Comparison of ENCODE assay signal across 24 cellular contexts in the genomic region with DNA sequence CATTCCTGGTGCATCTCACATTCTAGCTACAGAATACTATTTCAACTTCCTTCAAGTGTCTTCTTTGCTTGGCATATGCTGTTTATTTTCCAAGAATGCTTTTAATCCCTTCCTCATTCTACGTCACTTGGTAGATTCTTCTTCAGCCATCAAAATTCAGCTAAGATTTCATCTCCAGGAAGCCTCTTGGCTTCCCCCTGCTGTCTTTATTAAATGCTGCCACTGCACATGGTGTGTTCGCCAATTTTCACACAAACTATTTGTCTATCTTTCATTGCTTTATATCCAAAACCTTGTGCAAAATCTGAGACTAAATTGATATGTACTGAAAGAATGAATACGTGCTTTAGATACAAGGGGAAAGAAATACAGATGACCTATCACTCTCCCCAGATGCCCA.
DNase-seq lines count a peak whose midpoint lies in the region; ATAC-seq and TF ChIP-seq lines count a peak whose summit lies in the region.
"Had no signal": no experiment of that assay in that cellular context is flagged by ENCODE, and none has a peak within 500 bp of the region (broad histone marks: within the 10 kb centered on the region; RNA-seq: fewer than 3 reads in every experiment).

No MANE protein-coding gene starts in this region.

- in situ Hi-C loops in IMR-90 (cut with MboI; ENCODE audit: low sequenced_read_pairs) = no loop called here

- H3K79me1 ChIP-seq in IMR-90 (ENCODE audit: low read depth in 1 of 2, low read length in 2 of 2) (no peaks in the 10 kb centered on the region), neuronal stem cell (ENCODE audit: low read depth, low read length) (no peaks in the 10 kb centered on the region)

- peak; percentile 33 for TF ChIP-seq CTCF in AG10803 (conservative IDR thresholded peaks at IDR 0.05; ENCODE audit: low read length)
- TF ChIP-seq CTCF in IMR-90 (conservative IDR thresholded peaks at IDR 0.05; ENCODE audit: low read depth, low read length) = 0 out of 2 replicates have a peak, but pooled peaks have one; percentile 13
- TF ChIP-seq CTCF in cardiac fibroblast (IDR thresholded peaks at IDR 0.05; ENCODE audit: low read depth, low read length) = peak; percentile 13
- TF ChIP-seq CTCF in colonic mucosa (IDR thresholded peaks at IDR 0.05) = no peak

- H3K56ac ChIP-seq in IMR-90 (ENCODE audit: extremely low read depth, insufficient read depth, low read length) = no peak overlapping the region

- CTCF ChIA-PET in IMR-90 (lab: Yijun Ruan, JAX) = no interaction called here

- TF ChIP-seq POLR2A in IMR-90 (IDR thresholded peaks at IDR 0.05; ENCODE audit: low read depth, low read length) = no peak

- H2BK5ac ChIP-seq in IMR-90 (ENCODE audit: low read depth, low read length, poor library complexity, severe bottlenecking) (no peak overlapping the region), neuronal stem cell (ENCODE audit: low read length) (no peak overlapping the region)

- no peak overlapping the region for H3K14ac ChIP-seq in IMR-90 (replicated peaks; ENCODE audit: low read depth, low read length)
- no peak overlapping the region for H3K14ac ChIP-seq in neuronal stem cell (ENCODE audit: low read length)

- H2BK12ac ChIP-seq in neuronal stem cell (ENCODE audit: low read length) = no peak overlapping the region

- H4K91ac ChIP-seq in IMR-90 (ENCODE audit: insufficient read depth, low read depth, low read length) = no peak overlapping the region
- no peak overlapping the region for H4K91ac ChIP-seq in neuronal stem cell (ENCODE audit: low read depth, low read length, poor library complexity)

- H3K4ac ChIP-seq in IMR-90 (ENCODE audit: low read depth, low read length) (no peak overlapping the region), neuronal stem cell (ENCODE audit: low read length) (no peak overlapping the region)

- no peak overlapping the region for H3K27ac ChIP-seq in IMR-90 (ENCODE audit: insufficient read depth, low read length)
- no peak overlapping the region for H3K27ac ChIP-seq in neuronal stem cell (replicated peaks; ENCODE audit: low read length)
- H3K27ac ChIP-seq in colonic mucosa = no peak overlapping the region
- H3K27ac ChIP-seq: adrenal gland, SK-N-MC, stomach had no signal

- H3K4me3 ChIP-seq in AG10803 (ENCODE audit: low read length) (no peak overlapping the region), IMR-90 (ENCODE audit: insufficient read depth, low read depth, low read length) (no peak overlapping the region), cardiac fibroblast (replicated peaks in 1 of 2; ENCODE audit: low read depth in 2 of 2, low read length in 2 of 2) (no peak overlapping the region), neuronal stem cell (ENCODE audit: low read length in 2 of 2) (no peak overlapping the region), colonic mucosa (no peak overlapping the region)
- H3K4me3 ChIP-seq: adrenal gland, SK-N-MC, stomach had no signal

- POLR2A ChIA-PET in IMR-90 (lab: Charles Lee; ENCODE audit: unreplicated experiment) = no interaction called here

- no peak for ATAC-seq in IMR-90 (ENCODE audit: low read depth)
- ATAC-seq: left lobe of liver, sciatic nerve, T-helper 17 cell had no signal

- no peaks in the 10 kb centered on the region for H3K4me1 ChIP-seq in IMR-90 (ENCODE audit: control insufficient read depth, insufficient read depth, low read length)
- H3K4me1 ChIP-seq in neuronal stem cell (ENCODE audit: control insufficient read depth in 2 of 2, insufficient read depth in 1 of 2, low read depth in 1 of 2, low read length in 2 of 2) = peaks cover 0 to 4% of the 10 kb centered on the region in 2 donors
- no peaks in the 10 kb centered on the region for H3K4me1 ChIP-seq in colonic mucosa
- H3K4me1 ChIP-seq: adrenal gland, Caco-2, stomach had no signal

- H3K9me3 ChIP-seq in IMR-90 (ENCODE audit: control insufficient read depth, insufficient read depth, low read length) (no peaks in the 10 kb centered on the region), neuronal stem cell (replicated peaks in 1 of 2; ENCODE audit: control insufficient read depth in 2 of 2, insufficient read depth in 1 of 2, low read depth in 1 of 2, low read length in 2 of 2) (peaks cover 1 to 2% of the 10 kb centered on the region in 2 donors), colonic mucosa (no peaks in the 10 kb centered on the region)
- H3K9me3 ChIP-seq: adrenal gland, Caco-2, stomach had no signal

- H2BK15ac ChIP-seq in IMR-90 (ENCODE audit: low read depth, low read length) (no peak overlapping the region), neuronal stem cell (ENCODE audit: low read length) (no peak overlapping the region)

- no peak overlapping the region for H4K5ac ChIP-seq in IMR-90 (ENCODE audit: low read depth, low read length)

- H3K23ac ChIP-seq in IMR-90 (ENCODE audit: low read depth, low read length) (no peak overlapping the region), neuronal stem cell (ENCODE audit: low read depth, low read length, poor library complexity) (no peak overlapping the region)

- no peak for TF ChIP-seq RAD21 in IMR-90 (IDR thresholded peaks at IDR 0.05; ENCODE audit: low read length)

- H2BK120ac ChIP-seq in IMR-90 (ENCODE audit: low read depth, low read length) = no peak overlapping the region
- no peak overlapping the region for H2BK120ac ChIP-seq in neuronal stem cell (ENCODE audit: low read depth, low read length)

- no peaks in the 10 kb centered on the region for H3K36me3 ChIP-seq in IMR-90 (ENCODE audit: control insufficient read depth, insufficient read depth, low read length)
- no peaks in the 10 kb centered on the region for H3K36me3 ChIP-seq in neuronal stem cell (replicated peaks in 1 of 2; ENCODE audit: control insufficient read depth in 2 of 2, insufficient read depth in 2 of 2, low read length in 2 of 2)
- H3K36me3 ChIP-seq in colonic mucosa = no peaks in the 10 kb centered on the region
- H3K36me3 ChIP-seq: adrenal gland, stomach had no signal

- no peak overlapping the region for H2BK20ac ChIP-seq in IMR-90 (ENCODE audit: low read depth, low read length)

- H2AK5ac ChIP-seq in IMR-90 (ENCODE audit: low read depth, low read length) = no peak overlapping the region
- H2AK5ac ChIP-seq in neuronal stem cell (ENCODE audit: low read depth, low read length) = no peak overlapping the region

- H2AFZ ChIP-seq in IMR-90 (replicated peaks; ENCODE audit: low read length, poor library complexity) = no peak overlapping the region
- H2AFZ ChIP-seq in neuronal stem cell (ENCODE audit: low read length) = peak overlapping the region; percentile 64

- intact Hi-C loops in IMR-90 (cut with micrococcal nuclease) = no loop called here
- intact Hi-C loops in colonic mucosa (cut with DNase I) = no loop called here

- WGBS in IMR-90 (ENCODE audit: extremely low coverage in 2 of 2, insufficient read length in 1 of 2), 2 experiments = no CpG with 5 or more reads among the region's 3 CpGs
- no CpG with 5 or more reads among the region's 3 CpGs for WGBS in neuronal stem cell (ENCODE audit: extremely low coverage in 2 of 2, insufficient read length in 2 of 2, insufficient replicate concordance in 1 of 2), 2 donors

- dilution Hi-C loops in IMR-90 (cut with HindIII; ENCODE audit: low sequenced_read_pairs, unreplicated experiment) = no loop called here

- no peak overlapping the region for H3K18ac ChIP-seq in IMR-90 (ENCODE audit: low read depth, low read length)
- no peak overlapping the region for H3K18ac ChIP-seq in neuronal stem cell (ENCODE audit: low read length)

- H3K9ac ChIP-seq in IMR-90 (ENCODE audit: low read depth, low read length) = no peak overlapping the region
- H3K9ac ChIP-seq in neuronal stem cell (ENCODE audit: low read depth, low read length, poor library complexity) = no peak overlapping the region
- H3K9ac ChIP-seq in colonic mucosa (ENCODE audit: low read depth in 2 of 2, low read length in 2 of 2) = no peak overlapping the region

- no peaks in the 10 kb centered on the region for H3K9me1 ChIP-seq in IMR-90 (ENCODE audit: insufficient read depth, low read length)

- H3K4me2 ChIP-seq in IMR-90 (ENCODE audit: low read depth, low read length) = no peak overlapping the region
- H3K4me2 ChIP-seq in neuronal stem cell (ENCODE audit: insufficient read depth, low read length, poor library complexity, severe bottlenecking) = no peak overlapping the region

- no peak overlapping the region for H2AK9ac ChIP-seq in IMR-90 (replicated peaks; ENCODE audit: low read depth, low read length, poor library complexity)

- BruUV-seq in IMR-90 (replicated peaks; lab: Mats Ljungman, UMichigan) = no TSS peak

- H4K8ac ChIP-seq in IMR-90 (ENCODE audit: low read depth in 2 of 2, low read length in 2 of 2) (no peak overlapping the region), neuronal stem cell (ENCODE audit: low read depth, low read length) (no peak overlapping the region)

- H4K20me1 ChIP-seq in IMR-90 (ENCODE audit: insufficient read depth, low read length) = no peaks in the 10 kb centered on the region

- H3K27me3 ChIP-seq in IMR-90 (ENCODE audit: control insufficient read depth, insufficient read depth, low read length) (peaks cover 2% of the 10 kb centered on the region), neuronal stem cell (ENCODE audit: control insufficient read depth in 3 of 3, insufficient read depth in 3 of 3, low read depth in 1 of 3, low read length in 3 of 3) (no peaks in the 10 kb centered on the region), colonic mucosa (no peaks in the 10 kb centered on the region)
- H3K27me3 ChIP-seq: adrenal gland, stomach had no signal

- peak; percentile 8 for DNase-seq in AG10803 (ENCODE audit: low read depth)
- DNase-seq in IMR-90 = no peak
- DNase-seq in cardiac fibroblast (ENCODE audit: low read depth in 2 of 2) = no peak
- no peak for DNase-seq in neuronal stem cell (ENCODE audit: low spot score)
- DNase-seq in NCI-H1930 (lab: John Stamatoyannopoulos, UW) = no peak
- no peak for DNase-seq in colonic mucosa
- no peak for DNase-seq in activated T-cell treated with anti-CD3 and anti-CD28 coated beads, Interleukin-2, amount 50 U/mL, for 48 hours
- DNase-seq: ACHN; activated CD4-positive, alpha-beta memory T cell treated with anti-CD3 and anti-CD28 coated beads for 36 hours; activated CD4-positive, CD25-positive, alpha-beta regulatory T cell treated with anti-CD3 and anti-CD28 coated beads, Interleukin-2, amount 50 U/mL, for 72 hours; activated CD8-positive, alpha-beta memory T cell treated with anti-CD3 and anti-CD28 coated beads, Interleukin-2, amount 50 U/mL, for 4 hours; activated naive CD4-positive, alpha-beta T cell treated with anti-CD3 and anti-CD28 coated beads for 36 hours; adrenal gland; Caco-2; effector CD4-positive, alpha-beta T cell; NCI-H1048; NCI-H2171; stimulated activated CD4-positive, alpha-beta T cell treated with anti-CD3 and anti-CD28 coated beads, Interleukin-12 subunit alpha, Interleukin-12 subunit beta, amount 100 ng/mL, for 4 hours; stimulated activated CD4-positive, alpha-beta T cell treated with anti-CD3 and anti-CD28 coated beads, Interleukin-4, amount 100 ng/mL, for 1 hour; stomach; T-helper 17 cell had no signal

TF ChIP-seq in IMR-90, 13 proteins besides CTCF, POLR2A, EP300 and RAD21:
- TF ChIP-seq RCOR1 (IDR thresholded peaks at IDR 0.05; ENCODE audit: insufficient replicate concordance, low read length) (no peak), CEBPB (IDR thresholded peaks at IDR 0.05; ENCODE audit: low read depth, low read length) (no peak), NFE2L2 (IDR thresholded peaks at IDR 0.05; ENCODE audit: low read depth, low read length) (no peak)
